Comparison of ENCODE assay signal across 1 cellular context in genomic region chr21:39651206-39651605, GRCh38.
TF ChIP-seq lines count a peak whose summit lies in the region.

No MANE protein-coding gene starts in this region.

TF ChIP-seq in GM23338, 12 proteins besides CTCF, POLR2A, EP300 and RAD21 (continued from another document):
- TF ChIP-seq EZH2 (IDR thresholded peaks at IDR 0.05; ENCODE audit: low read depth, unreplicated experiment) (no peak), STAT1 (IDR thresholded peaks at IDR 0.05; ENCODE audit: unreplicated experiment) (no peak), REST (IDR thresholded peaks at IDR 0.05; ENCODE audit: unreplicated experiment) (no peak), EZH2phosphoT487 (IDR thresholded peaks at IDR 0.05; ENCODE audit: unreplicated experiment) (no peak), NANOG (IDR thresholded peaks at IDR 0.05; ENCODE audit: borderline replicate concordance) (no peak), CREB1 (CRISPR knock-in tag; IDR thresholded peaks at IDR 0.05; ENCODE audit: low read depth) (no peak), ZNF462 (CRISPR knock-in tag; IDR thresholded peaks at IDR 0.05) (no peak)
